In genomic region chr1:85363526-85363925, GRCh38 we compare ENCODE assay signal across 14 cellular contexts.
"Had no signal": no experiment of that assay in that cellular context is flagged by ENCODE, and none has a peak within 500 bp of the region (broad histone marks: within the 10 kb centered on the region; RNA-seq: fewer than 3 reads in every experiment).

No MANE protein-coding gene starts in this region.

- H3K27ac ChIP-seq: hepatocyte, lower lobe of right lung, spleen, transverse colon had no signal

- H3K4me2 ChIP-seq: hepatocyte had no signal

- ATAC-seq: lower lobe of right lung; right cardiac atrium; stimulated activated naive B cell treated with anti-CD40 and anti-IgM and Interleukin-4, amounts not matched to agents 10 μg/mL and 1 μg/mL and 100 μg/mL, for 72 hours had no signal

- DNase-seq: activated CD4-positive, alpha-beta T cell treated with anti-CD3 and anti-CD28 coated beads, Interleukin-2, amount 10 ng/mL, durations not matched to agents 24 days and 14 days; activated naive CD4-positive, alpha-beta T cell treated with anti-CD3 and anti-CD28 coated beads for 36 hours; effector CD4-positive, alpha-beta T cell; gastrocnemius medialis; lower lobe of right lung; midbrain; naive B cell; right cardiac atrium; spleen; stimulated activated CD4-positive, alpha-beta T cell treated with anti-CD3 and anti-CD28 coated beads, Interleukin-1b, Interleukin-23, amount 100 ng/mL, for 48 hours; stimulated activated naive B cell treated with anti-CD40 and anti-IgM and Interleukin-4, amounts not matched to agents 10 μg/mL and 1 μg/mL and 100 μg/mL, for 72 hours; transverse colon had no signal

- H3K9me3 ChIP-seq: gastrocnemius medialis, lower lobe of right lung, spleen, transverse colon had no signal

- H3K27me3 ChIP-seq: gastrocnemius medialis, hepatocyte, spleen, transverse colon had no signal

- H3K4me1 ChIP-seq: spleen had no signal

- H2AFZ ChIP-seq: hepatocyte had no signal

- H3K4me3 ChIP-seq: coronary artery, gastrocnemius medialis, hepatocyte, lower lobe of right lung, spleen, transverse colon had no signal

- H3K36me3 ChIP-seq: gastrocnemius medialis, lower lobe of right lung, spleen, transverse colon had no signal
